Comparison of ENCODE assay signal across 23 cellular contexts in genomic region chr6:13184089-13184468, GRCh38.
DNase-seq lines count a peak whose midpoint lies in the region; ATAC-seq and TF ChIP-seq lines count a peak whose summit lies in the region.
"Had no signal": no experiment of that assay in that cellular context is flagged by ENCODE, and none has a peak within 500 bp of the region (broad histone marks: within the 10 kb centered on the region; RNA-seq: fewer than 3 reads in every experiment).

No MANE protein-coding gene starts in this region.

- no peaks in the 10 kb centered on the region for H3K9me3 ChIP-seq in left ventricle myocardium inferior (replicated peaks)
- no peaks in the 10 kb centered on the region for H3K9me3 ChIP-seq in T-helper 17 cell (ENCODE audit: control insufficient read depth, low read length, poor library complexity, severe bottlenecking)
- H3K9me3 ChIP-seq: BE2C, BLaER1 had no signal

- H3K36me3 Mint-ChIP-seq in T-helper 17 cell (ENCODE audit: low read depth) (peaks cover 6% of the 10 kb centered on the region), osteocyte (ENCODE audit: unreplicated experiment) (no peaks in the 10 kb centered on the region)
- no peaks in the 10 kb centered on the region for H3K36me3 Mint-ChIP-seq in effector memory CD8-positive, alpha-beta T cell (ENCODE audit: insufficient read depth)
- H3K36me3 Mint-ChIP-seq: CD14-positive monocyte; CD4-positive, alpha-beta memory T cell; CD4-positive, CD25-positive, alpha-beta regulatory T cell had no signal

- H3K27ac ChIP-seq in left ventricle myocardium inferior (replicated peaks) (no peak overlapping the region), brain microvascular endothelial cell (no peak overlapping the region)
- H3K27ac ChIP-seq: BLaER1 had no signal

- H3K36me3 ChIP-seq in left ventricle myocardium inferior, result peaks cover 8% of the 10 kb centered on the region
- no peaks in the 10 kb centered on the region for H3K36me3 ChIP-seq in brain microvascular endothelial cell (replicated peaks)
- H3K36me3 ChIP-seq: BE2C, BLaER1 had no signal

- peaks cover 31% of the 10 kb centered on the region for H3K27me3 Mint-ChIP-seq in T-helper 17 cell
- peaks cover 4% of the 10 kb centered on the region for H3K27me3 Mint-ChIP-seq in osteocyte (ENCODE audit: unreplicated experiment)
- H3K27me3 Mint-ChIP-seq in effector memory CD8-positive, alpha-beta T cell, result peaks cover 30 to 38% of the 10 kb centered on the region in 2 donors

- DNase-seq in Right ventricle myocardium superior, result no peak
- no peak for DNase-seq in left ventricle myocardium inferior
- DNase-seq in T-helper 17 cell, result no peak
- DNase-seq in osteocyte (ENCODE audit: extremely low spot score, unreplicated experiment), result peak; percentile 51
- DNase-seq in effector memory CD8-positive, alpha-beta T cell, result no peak
- no peak for DNase-seq in brain microvascular endothelial cell
- DNase-seq: 8988T; ACHN; BE2C; C1 segment of cervical spinal cord; CD4-positive, alpha-beta memory T cell; CD4-positive, CD25-positive, alpha-beta regulatory T cell; CD8-positive, alpha-beta memory T cell; COR-L47; DMS 273 treated with DMSO at 0.1 percent for 48 hours; DMS153; DMS79; DND-41; EL; GDM1 had no signal

- TF ChIP-seq CTCF in left ventricle myocardium inferior (IDR thresholded peaks at IDR 0.05; ENCODE audit: borderline replicate concordance) (no peak), osteocyte (IDR thresholded peaks at IDR 0.05) (no peak), brain microvascular endothelial cell (IDR thresholded peaks at IDR 0.05; ENCODE audit: low read depth, low read length, missing control alignments) (no peak)

- H3K4me1 Mint-ChIP-seq in T-helper 17 cell (peaks cover 6% of the 10 kb centered on the region), osteocyte (ENCODE audit: unreplicated experiment) (no peaks in the 10 kb centered on the region)
- no peaks in the 10 kb centered on the region for H3K4me1 Mint-ChIP-seq in effector memory CD8-positive, alpha-beta T cell (ENCODE audit: low read depth in 2 of 2)
- H3K4me1 Mint-ChIP-seq: CD4-positive, CD25-positive, alpha-beta regulatory T cell; CD8-positive, alpha-beta memory T cell had no signal

- H3K4me3 ChIP-seq in left ventricle myocardium inferior (no peak overlapping the region), brain microvascular endothelial cell (ENCODE audit: low read depth, low read length) (no peak overlapping the region)
- H3K4me3 ChIP-seq: BLaER1, GM12878 had no signal

- H3K27ac Mint-ChIP-seq in T-helper 17 cell (no peak overlapping the region), osteocyte (ENCODE audit: unreplicated experiment) (no peak overlapping the region)
- H3K27ac Mint-ChIP-seq in effector memory CD8-positive, alpha-beta T cell, result no peak overlapping the region
- H3K27ac Mint-ChIP-seq: CD4-positive, CD25-positive, alpha-beta regulatory T cell; CD8-positive, alpha-beta memory T cell had no signal

- ATAC-seq in Right ventricle myocardium superior (ENCODE audit: poor library complexity) (peak; percentile 32), T-helper 17 cell (no peak)
- no peak for ATAC-seq in effector memory CD8-positive, alpha-beta T cell (replicated peaks)
- ATAC-seq: GM12878 had no signal

- H3K9me3 Mint-ChIP-seq in osteocyte (ENCODE audit: unreplicated experiment), result no peaks in the 10 kb centered on the region
- H3K9me3 Mint-ChIP-seq in effector memory CD8-positive, alpha-beta T cell, result no peaks in the 10 kb centered on the region
- H3K9me3 Mint-ChIP-seq: CD14-positive monocyte; CD8-positive, alpha-beta memory T cell had no signal

- intact Hi-C loops in Right ventricle myocardium superior (cut with DNase I), result no loop called here
- intact Hi-C loops in left ventricle myocardium inferior (cut with micrococcal nuclease), result no loop called here

- no peaks in the 10 kb centered on the region for H3K4me1 ChIP-seq in left ventricle myocardium inferior
- H3K4me1 ChIP-seq: BE2C had no signal

- H3K4me3 Mint-ChIP-seq in T-helper 17 cell, result peak overlapping the region; percentile 28
- H3K4me3 Mint-ChIP-seq in osteocyte (ENCODE audit: unreplicated experiment), result no peak overlapping the region
- no peak overlapping the region for H3K4me3 Mint-ChIP-seq in effector memory CD8-positive, alpha-beta T cell
- H3K4me3 Mint-ChIP-seq: CD14-positive monocyte; CD4-positive, alpha-beta memory T cell; CD4-positive, CD25-positive, alpha-beta regulatory T cell; CD8-positive, alpha-beta memory T cell had no signal

- H3K27me3 ChIP-seq in left ventricle myocardium inferior (ENCODE audit: low read depth), result no peaks in the 10 kb centered on the region
- H3K27me3 ChIP-seq in brain microvascular endothelial cell (replicated peaks), result no peaks in the 10 kb centered on the region
- H3K27me3 ChIP-seq: BLaER1 had no signal

- in situ Hi-C loops in brain microvascular endothelial cell (cut with HindIII; ENCODE audit: low pct_ligation_motif_present, low sequenced_read_pairs), result no loop called here
